In genomic region chr6:154550778-154551177, GRCh38 we compare ENCODE assay signal across 17 cellular contexts. TPM values are rescaled to one million over a fixed set of nuclear protein-coding genes. Genes with fewer than 3 reads are reported as not detected.
DNase-seq lines count a peak whose midpoint lies in the region; ATAC-seq and TF ChIP-seq lines count a peak whose summit lies in the region.
"Had no signal": no experiment of that assay in that cellular context is flagged by ENCODE, and none has a peak within 500 bp of the region (broad histone marks: within the 10 kb centered on the region; RNA-seq: fewer than 3 reads in every experiment).

No MANE protein-coding gene starts in this region.

- no peaks in the 10 kb centered on the region for H3K27me3 Mint-ChIP-seq in chondrocyte (ENCODE audit: low read depth)
- H3K27me3 Mint-ChIP-seq: IgD-negative memory B cell had no signal

- H3K9me3 Mint-ChIP-seq in chondrocyte (ENCODE audit: low read depth) = no peaks in the 10 kb centered on the region
- H3K9me3 Mint-ChIP-seq: HFFc6 had no signal

- DNase-seq in NOMO-1 treated with DMSO at 0.1 percent for 48 hours (lab: John Stamatoyannopoulos, UW; ENCODE audit: unreplicated experiment) (peak; percentile 3), NOMO-1 (lab: John Stamatoyannopoulos, UW; ENCODE audit: unreplicated experiment in 2 of 2) (no peak), CD1c-positive myeloid dendritic cell (ENCODE audit: extremely low spot score) (peak; percentile 4), OCI-M1 (lab: John Stamatoyannopoulos, UW) (peak; percentile 18), medulla oblongata (ENCODE audit: extremely low spot score) (peak; percentile 21), putamen (ENCODE audit: low spot score) (no peak), chondrocyte (ENCODE audit: low spot score) (no peak)
- DNase-seq: 8988T; C1 segment of cervical spinal cord; CD4-positive, alpha-beta memory T cell; DMS153; DMS79 treated with DMSO at 0.1 percent for 48 hours; EL; HFFc6 had no signal

- H3K27ac Mint-ChIP-seq in chondrocyte (ENCODE audit: unreplicated experiment) = no peak overlapping the region
- H3K27ac Mint-ChIP-seq: B cell; CD4-positive, alpha-beta memory T cell; HFFc6 had no signal

- no peaks in the 10 kb centered on the region for H3K36me3 Mint-ChIP-seq in chondrocyte (ENCODE audit: low read depth)
- H3K36me3 Mint-ChIP-seq: CD4-positive, alpha-beta memory T cell; IgD-negative memory B cell had no signal

- TF ChIP-seq CTCF in chondrocyte (IDR thresholded peaks at IDR 0.05) = no peak

- peaks cover 27% of the 10 kb centered on the region for H3K4me1 Mint-ChIP-seq in chondrocyte (ENCODE audit: low read depth)
- H3K4me1 Mint-ChIP-seq: B cell; CD4-positive, alpha-beta memory T cell had no signal

- ATAC-seq in GM18870 (IDR thresholded peaks at IDR 0.05; ENCODE audit: unreplicated experiment) = no peak

- no peak overlapping the region for H3K4me3 Mint-ChIP-seq in chondrocyte (ENCODE audit: unreplicated experiment)
- H3K4me3 Mint-ChIP-seq: B cell; CD4-positive, alpha-beta memory T cell; HFFc6; IgD-negative memory B cell had no signal

RNA-seq across cellular contexts. Expression of gene CNKSR3, which starts 40.3 kb away (rescaled TPM):
- 11.5 to 14.2 TPM (median 12.8 TPM) in 3 replicates for total RNA-seq in chondrocyte
- total RNA-seq: B cell; CD4-positive, alpha-beta memory T cell had no signal

Comparison
In these comparisons a context has a peak if more than half of its experiments do, and no peak if none do; other contexts are left out.
1. DNase-seq: peak in NOMO-1 treated with DMSO at 0.1 percent for 48 hours (single experiment), CD1c-positive myeloid dendritic cell (single experiment), OCI-M1 (single experiment) and medulla oblongata (single experiment); none in NOMO-1 (0 of 2), putamen (single experiment) and chondrocyte (single experiment).